Comparison of ENCODE assay signal across 8 cellular contexts in the genomic region with DNA sequence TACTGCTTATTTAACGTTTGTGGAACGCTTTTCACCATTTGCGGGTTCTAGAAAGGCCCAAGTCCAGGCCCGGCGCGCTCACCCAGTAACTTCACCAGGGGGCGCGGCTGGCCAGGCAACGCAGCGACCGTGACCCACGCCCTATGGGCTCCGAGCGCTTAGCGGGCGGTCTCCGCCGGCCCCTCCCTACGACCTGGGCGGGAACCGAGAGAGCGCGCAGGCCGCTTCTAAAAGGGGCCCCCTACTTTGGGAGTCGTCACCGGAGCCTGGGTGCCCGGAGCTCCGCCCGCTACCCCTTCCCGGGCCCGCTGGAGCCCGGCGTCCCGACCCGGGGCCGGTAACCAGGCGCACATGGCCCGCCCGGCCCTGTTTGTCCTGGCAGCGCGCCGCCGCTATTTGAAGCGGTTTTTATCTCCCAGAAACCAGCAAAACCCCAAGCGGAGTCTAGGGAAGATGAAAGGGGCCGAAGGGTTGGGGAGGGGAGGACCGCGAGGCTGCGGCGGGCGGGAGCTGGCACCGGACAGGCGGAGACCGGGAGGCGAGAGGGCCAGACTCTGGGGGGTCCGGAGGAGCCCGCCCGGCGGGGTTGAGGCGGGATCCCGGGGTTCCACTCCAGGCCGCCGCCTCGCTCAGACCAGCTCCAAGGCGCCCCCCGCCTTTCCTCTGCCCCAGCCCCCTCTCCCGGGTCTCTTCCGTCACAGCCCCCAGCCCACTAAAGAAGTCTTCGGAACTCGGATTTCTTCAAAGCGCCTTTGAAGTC. TPM values are rescaled to one million over a fixed set of nuclear protein-coding genes. Genes with fewer than 3 reads are reported as not detected.
DNase-seq lines count a peak whose midpoint lies in the region; ATAC-seq and TF ChIP-seq lines count a peak whose summit lies in the region.

No MANE protein-coding gene starts in this region.

- H3K4me1 Mint-ChIP-seq in activated CD4-positive, alpha-beta T cell treated with anti-CD3 and anti-CD28 coated beads, Interleukin-2, amount 10 ng/mL, durations not matched to agents 24 days and 14 days: peaks cover 34% of the 10 kb centered on the region

- H3K27ac ChIP-seq in liver (ENCODE audit: low read depth in 1 of 2, low read length in 2 of 2): peak overlapping the region; percentile 81 to 94

- H3K9me3 ChIP-seq in BE2C (no peaks in the 10 kb centered on the region), liver (ENCODE audit: control insufficient read depth in 4 of 4, low read length in 3 of 4) (no peaks in the 10 kb centered on the region)

- TF ChIP-seq CTCF in BE2C (IDR thresholded peaks at IDR 0.05; ENCODE audit: low read depth, low read length) (peak; percentile 78), liver (IDR thresholded peaks at IDR 0.05; ENCODE audit: low read depth, low read length, missing input control) (peak; percentile 65)

- under 1% methylated on average over 71 of the region's 71 CpGs for WGBS in liver

- H3K4me3 ChIP-seq in BE2C (ENCODE audit: low read depth, low read length) (peak overlapping the region; percentile 77), liver (ENCODE audit: low read depth in 1 of 3, low read length in 3 of 3) (peak overlapping the region; percentile 56 to 73 (median 61))

- H3K9ac ChIP-seq in liver (ENCODE audit: low read depth in 1 of 2, low read length in 2 of 2): peak overlapping the region; percentile 65 to 66

- DNase-seq in BE2C: peak; percentile 95
- DNase-seq in GM19238 (ENCODE audit: insufficient read length, low spot score): peak; percentile 89
- DNase-seq in NCI-H510A (lab: John Stamatoyannopoulos, UW): peak; percentile 84
- DNase-seq in activated CD4-positive, alpha-beta T cell treated with anti-CD3 and anti-CD28 coated beads, Interleukin-2, amount 10 ng/mL, durations not matched to agents 24 days and 14 days: peak; percentile 96
- peak; percentile 86 for DNase-seq in dedifferentiated amniotic fluid mesenchymal stem cell (ENCODE audit: extremely low spot score)
- peak; percentile 86 for DNase-seq in stimulated activated CD4-positive, alpha-beta T cell treated with anti-CD3 and anti-CD28 coated beads, Interleukin-4, amount 100 ng/mL, for 1 hour

- peaks cover 10% of the 10 kb centered on the region for H3K27me3 Mint-ChIP-seq in activated CD4-positive, alpha-beta T cell treated with anti-CD3 and anti-CD28 coated beads, Interleukin-2, amount 10 ng/mL, durations not matched to agents 24 days and 14 days

- no peaks in the 10 kb centered on the region for H3K9me3 Mint-ChIP-seq in activated CD4-positive, alpha-beta T cell treated with anti-CD3 and anti-CD28 coated beads, Interleukin-2, amount 10 ng/mL, durations not matched to agents 24 days and 14 days

- peak; percentile 57 for ATAC-seq in HG03439 (IDR thresholded peaks at IDR 0.05; ENCODE audit: unreplicated experiment)

- H3K27me3 ChIP-seq in BE2C (no peaks in the 10 kb centered on the region), liver (ENCODE audit: control insufficient read depth in 4 of 4, insufficient read depth in 4 of 4, low read length in 3 of 4) (no peaks in the 10 kb centered on the region)

- peak; percentile 80 to 83 for TF ChIP-seq RAD21 in liver (IDR thresholded peaks at IDR 0.05)

- H3K36me3 Mint-ChIP-seq in activated CD4-positive, alpha-beta T cell treated with anti-CD3 and anti-CD28 coated beads, Interleukin-2, amount 10 ng/mL, durations not matched to agents 24 days and 14 days (ENCODE audit: low read depth): peaks cover 2% of the 10 kb centered on the region

- H3K27ac Mint-ChIP-seq in activated CD4-positive, alpha-beta T cell treated with anti-CD3 and anti-CD28 coated beads, Interleukin-2, amount 10 ng/mL, durations not matched to agents 24 days and 14 days: peak overlapping the region; percentile 93

- intact Hi-C loops in activated CD4-positive, alpha-beta T cell treated with anti-CD3 and anti-CD28 coated beads, Interleukin-2, amount 10 ng/mL, durations not matched to agents 24 days and 14 days (cut with micrococcal nuclease): loop anchor here (1.0 to 2.0 kb wide), 6 partner anchors 20 to 184 kb away; partner anchors contain the start of genes PRR13 and TARBP2

- H3K4me3 Mint-ChIP-seq in activated CD4-positive, alpha-beta T cell treated with anti-CD3 and anti-CD28 coated beads, Interleukin-2, amount 10 ng/mL, durations not matched to agents 24 days and 14 days: peak overlapping the region; percentile 83

- H3K4me1 ChIP-seq in BE2C (peaks cover 4% of the 10 kb centered on the region; the same call in 1 of the 2 replicates), liver (ENCODE audit: control insufficient read depth in 4 of 4, insufficient read depth in 4 of 4, low read length in 3 of 4) (peaks cover 3 to 37% (median 26%) of the 10 kb centered on the region in 4 donors)

- H3K36me3 ChIP-seq in BE2C (no peaks in the 10 kb centered on the region), liver (ENCODE audit: control insufficient read depth in 4 of 4, insufficient read depth in 3 of 4, low read depth in 1 of 4, low read length in 3 of 4) (no peaks in the 10 kb centered on the region)

TF ChIP-seq in liver, 16 proteins besides CTCF, POLR2A, EP300 and RAD21 (continues in another document):
- TF ChIP-seq NR2F2 (IDR thresholded peaks at IDR 0.05) (peak; percentile 49), TAF1 (conservative IDR thresholded peaks at IDR 0.05) (no peak), HNF4G (IDR thresholded peaks at IDR 0.05) (peak; percentile 23), EGR1 (IDR thresholded peaks at IDR 0.05; ENCODE audit: low read depth in 2 of 2) (no peak), GABPA (IDR thresholded peaks at IDR 0.05 in 1 of 2, conservative IDR thresholded peaks at IDR 0.05 in 1 of 2) (peak in 1 of 2 donors; percentile 62), RXRA (IDR thresholded peaks at IDR 0.05) (peak in 1 of 2 donors; percentile 47), YY1 (IDR thresholded peaks at IDR 0.05) (peak; percentile 84), JUND (IDR thresholded peaks at IDR 0.05) (no peak)
- TF ChIP-seq, protein P1, sequence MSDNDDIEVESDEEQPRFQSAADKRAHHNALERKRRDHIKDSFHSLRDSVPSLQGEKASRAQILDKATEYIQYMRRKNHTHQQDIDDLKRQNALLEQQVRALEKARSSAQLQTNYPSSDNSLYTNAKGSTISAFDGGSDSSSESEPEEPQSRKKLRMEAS (IDR thresholded peaks at IDR 0.05): no peak
- TF ChIP-seq, protein P2, sequence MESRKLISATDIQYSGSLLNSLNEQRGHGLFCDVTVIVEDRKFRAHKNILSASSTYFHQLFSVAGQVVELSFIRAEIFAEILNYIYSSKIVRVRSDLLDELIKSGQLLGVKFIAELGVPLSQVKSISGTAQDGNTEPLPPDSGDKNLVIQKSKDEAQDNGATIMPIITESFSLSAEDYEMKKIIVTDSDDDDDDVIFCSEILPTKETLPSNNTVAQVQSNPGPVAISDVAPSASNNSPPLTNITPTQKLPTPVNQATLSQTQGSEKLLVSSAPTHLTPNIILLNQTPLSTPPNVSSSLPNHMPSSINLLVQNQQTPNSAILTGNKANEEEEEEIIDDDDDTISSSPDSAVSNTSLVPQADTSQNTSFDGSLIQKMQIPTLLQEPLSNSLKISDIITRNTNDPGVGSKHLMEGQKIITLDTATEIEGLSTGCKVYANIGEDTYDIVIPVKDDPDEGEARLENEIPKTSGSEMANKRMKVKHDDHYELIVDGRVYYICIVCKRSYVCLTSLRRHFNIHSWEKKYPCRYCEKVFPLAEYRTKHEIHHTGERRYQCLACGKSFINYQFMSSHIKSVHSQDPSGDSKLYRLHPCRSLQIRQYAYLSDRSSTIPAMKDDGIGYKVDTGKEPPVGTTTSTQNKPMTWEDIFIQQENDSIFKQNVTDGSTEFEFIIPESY (IDR thresholded peaks at IDR 0.05): no peak
- TF ChIP-seq, protein P3, sequence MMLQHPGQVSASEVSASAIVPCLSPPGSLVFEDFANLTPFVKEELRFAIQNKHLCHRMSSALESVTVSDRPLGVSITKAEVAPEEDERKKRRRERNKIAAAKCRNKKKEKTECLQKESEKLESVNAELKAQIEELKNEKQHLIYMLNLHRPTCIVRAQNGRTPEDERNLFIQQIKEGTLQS (IDR thresholded peaks at IDR 0.05): peak; percentile 24

RNA-seq across cellular contexts. Expression of gene AAAS, which starts 3.5 kb away (rescaled TPM):
- 93.5 TPM for polyA plus RNA-seq in BE2C (2012; ENCODE audit: insufficient read depth, insufficient read length, low read depth)
- total RNA-seq in activated CD4-positive, alpha-beta T cell treated with anti-CD3 and anti-CD28 coated beads, Interleukin-2, amount 10 ng/mL, durations not matched to agents 24 days and 14 days: 86.7 and 91.1 TPM in 2 replicates
- 10 to 100 TPM; 25.4 to 37.0 TPM for total RNA-seq in liver
- polyA plus RNA-seq in liver: 10 to 100 TPM; 17.3 to 18.8 TPM

RNA-seq across cellular contexts. Expression of gene SP7, which starts 11.2 kb away (rescaled TPM):
- polyA plus RNA-seq in BE2C (2012; ENCODE audit: insufficient read depth, insufficient read length, low read depth): 2.0 TPM
- total RNA-seq in activated CD4-positive, alpha-beta T cell treated with anti-CD3 and anti-CD28 coated beads, Interleukin-2, amount 10 ng/mL, durations not matched to agents 24 days and 14 days: not detected in 2 replicates
- total RNA-seq in liver: not detected
- polyA plus RNA-seq in liver: not detected

RNA-seq across cellular contexts. Expression of gene MYG1, which starts 25.5 kb away (rescaled TPM):
- polyA plus RNA-seq in BE2C (2012; ENCODE audit: insufficient read depth, insufficient read length, low read depth): 177 TPM
- total RNA-seq in activated CD4-positive, alpha-beta T cell treated with anti-CD3 and anti-CD28 coated beads, Interleukin-2, amount 10 ng/mL, durations not matched to agents 24 days and 14 days: 104 and 108 TPM in 2 replicates
- total RNA-seq in liver: 10 to 100 TPM; 15.0 to 18.8 TPM
- 10 to 100 TPM; 19.8 to 28.0 TPM for polyA plus RNA-seq in liver

RNA-seq across cellular contexts. Expression of gene PFDN5, which starts 29.6 kb away (rescaled TPM):
- 694 TPM for polyA plus RNA-seq in BE2C (2012; ENCODE audit: insufficient read depth, insufficient read length, low read depth)
- total RNA-seq in activated CD4-positive, alpha-beta T cell treated with anti-CD3 and anti-CD28 coated beads, Interleukin-2, amount 10 ng/mL, durations not matched to agents 24 days and 14 days: 319 and 342 TPM in 2 replicates
- total RNA-seq in liver: 100 to 1,000 TPM; 118 to 176 TPM
- polyA plus RNA-seq in liver: 100 to 1,000 TPM; 237 to 245 TPM

RNA-seq across cellular contexts. Expression of gene SP1, which starts 55.0 kb away (rescaled TPM):
- polyA plus RNA-seq in BE2C (2012; ENCODE audit: insufficient read depth, insufficient read length, low read depth): 30.4 TPM
- total RNA-seq in activated CD4-positive, alpha-beta T cell treated with anti-CD3 and anti-CD28 coated beads, Interleukin-2, amount 10 ng/mL, durations not matched to agents 24 days and 14 days: 67.7 and 69.2 TPM in 2 replicates
- total RNA-seq in liver: 10 to 100 TPM; 28.4 to 36.5 TPM
- 1 to 10 TPM; 3.8 to 7.9 TPM for polyA plus RNA-seq in liver

Comparison
In these comparisons a context has a peak if more than half of its experiments do, and no peak if none do; other contexts are left out.
1. Peak in every context shown above with its lines: DNase-seq, ATAC-seq, H3K4me3 ChIP-seq and H3K27ac ChIP-seq.